Comparison of ENCODE assay signal across 14 cellular contexts in genomic region chr3:41207355-41207754, GRCh38. TPM values are rescaled to one million over a fixed set of nuclear protein-coding genes. Genes with fewer than 3 reads are reported as not detected.
DNase-seq lines count a peak whose midpoint lies in the region; TF ChIP-seq lines count a peak whose summit lies in the region.
"Had no signal": no experiment of that assay in that cellular context is flagged by ENCODE, and none has a peak within 500 bp of the region (broad histone marks: within the 10 kb centered on the region; RNA-seq: fewer than 3 reads in every experiment).

No MANE protein-coding gene starts in this region.

- no peak for DNase-seq in activated naive CD4-positive, alpha-beta T cell treated with anti-CD3 and anti-CD28 coated beads, Interleukin-2, amount 50 U/mL, for 16 hours
- DNase-seq in dermis blood vessel endothelial cell (peak; percentile 5), progenitor cell of endocrine pancreas (ENCODE audit: low spot score, unreplicated experiment) (no peak), NCI-H1092 treated with DMSO at 0.1 percent for 48 hours (lab: John Stamatoyannopoulos, UW) (no peak), NCI-H2227 treated with DMSO at 0.1 percent for 48 hours (lab: John Stamatoyannopoulos, UW) (no peak), SK-N-DZ (ENCODE audit: low spot score) (no peak)
- DNase-seq: erythroblast, H9, kidney glomerular epithelial cell, NCI-H1694 treated with DMSO at 0.1 percent for 48 hours, SK-N-SH, WERI-Rb-1 had no signal

- no peaks in the 10 kb centered on the region for H3K9me3 Mint-ChIP-seq in activated naive CD4-positive, alpha-beta T cell treated with anti-CD3 and anti-CD28 coated beads, Interleukin-2, amount 50 U/mL, for 24 hours
- peaks cover 0 to 3% (median 0%) of the 10 kb centered on the region in 3 donors for H3K9me3 Mint-ChIP-seq in IgD-negative memory B cell
- peaks cover 4% of the 10 kb centered on the region for H3K9me3 Mint-ChIP-seq in progenitor cell of endocrine pancreas (ENCODE audit: low read depth)
- H3K9me3 Mint-ChIP-seq: H9 had no signal

- H3K4me1 Mint-ChIP-seq in activated naive CD4-positive, alpha-beta T cell treated with anti-CD3 and anti-CD28 coated beads, Interleukin-2, amount 50 U/mL, for 24 hours: peaks cover 85% of the 10 kb centered on the region
- H3K4me1 Mint-ChIP-seq in IgD-negative memory B cell (peaks cover 65 to 79% (median 78%) of the 10 kb centered on the region in 3 donors), progenitor cell of endocrine pancreas (ENCODE audit: low read depth) (peaks cover 50% of the 10 kb centered on the region)

- H3K27me3 Mint-ChIP-seq in activated naive CD4-positive, alpha-beta T cell treated with anti-CD3 and anti-CD28 coated beads, Interleukin-2, amount 50 U/mL, for 24 hours: no peaks in the 10 kb centered on the region
- no peaks in the 10 kb centered on the region for H3K27me3 Mint-ChIP-seq in IgD-negative memory B cell
- no peaks in the 10 kb centered on the region for H3K27me3 Mint-ChIP-seq in progenitor cell of endocrine pancreas

- H3K4me3 Mint-ChIP-seq in activated naive CD4-positive, alpha-beta T cell treated with anti-CD3 and anti-CD28 coated beads, Interleukin-2, amount 50 U/mL, for 24 hours: peak overlapping the region; percentile 70
- H3K4me3 Mint-ChIP-seq in IgD-negative memory B cell (peak overlapping the region in 3 of 4 donors; percentile 46 to 76 (median 69)), progenitor cell of endocrine pancreas (ENCODE audit: low read depth) (peak overlapping the region; percentile 28)
- H3K4me3 Mint-ChIP-seq: H9 had no signal

- H3K36me3 Mint-ChIP-seq in activated naive CD4-positive, alpha-beta T cell treated with anti-CD3 and anti-CD28 coated beads, Interleukin-2, amount 50 U/mL, for 24 hours: peaks cover 14% of the 10 kb centered on the region
- H3K36me3 Mint-ChIP-seq in IgD-negative memory B cell (peaks cover 5% of the 10 kb centered on the region), progenitor cell of endocrine pancreas (ENCODE audit: insufficient read depth) (peaks cover 10% of the 10 kb centered on the region)

- H3K27ac Mint-ChIP-seq in activated naive CD4-positive, alpha-beta T cell treated with anti-CD3 and anti-CD28 coated beads, Interleukin-2, amount 50 U/mL, for 24 hours: peak overlapping the region; percentile 86
- H3K27ac Mint-ChIP-seq in IgD-negative memory B cell (peak overlapping the region; percentile 21 to 83 (median 39)), progenitor cell of endocrine pancreas (peak overlapping the region; percentile 50)

- no peak for TF ChIP-seq CTCF in progenitor cell of endocrine pancreas (IDR thresholded peaks at IDR 0.05; ENCODE audit: unreplicated experiment)

RNA-seq across cellular contexts. Expression of gene CTNNB1, which starts 8.1 kb away (rescaled TPM):
- polyA plus RNA-seq in IgD-negative memory B cell: 45.7 TPM
- 1,367 and 1,954 TPM in 2 replicates for total RNA-seq in dermis blood vessel endothelial cell
- total RNA-seq in progenitor cell of endocrine pancreas: 504 and 531 TPM in 2 replicates
- 239 and 272 TPM in 2 replicates for polyA plus RNA-seq in SK-N-DZ (2014; cell fraction: cytosol; rRNA removed)
- 174 and 198 TPM in 2 replicates for polyA plus RNA-seq in SK-N-DZ (2014; cell fraction: nucleus; rRNA removed)
